8 cellular contexts compared by ENCODE assay signal in the genomic region with DNA sequence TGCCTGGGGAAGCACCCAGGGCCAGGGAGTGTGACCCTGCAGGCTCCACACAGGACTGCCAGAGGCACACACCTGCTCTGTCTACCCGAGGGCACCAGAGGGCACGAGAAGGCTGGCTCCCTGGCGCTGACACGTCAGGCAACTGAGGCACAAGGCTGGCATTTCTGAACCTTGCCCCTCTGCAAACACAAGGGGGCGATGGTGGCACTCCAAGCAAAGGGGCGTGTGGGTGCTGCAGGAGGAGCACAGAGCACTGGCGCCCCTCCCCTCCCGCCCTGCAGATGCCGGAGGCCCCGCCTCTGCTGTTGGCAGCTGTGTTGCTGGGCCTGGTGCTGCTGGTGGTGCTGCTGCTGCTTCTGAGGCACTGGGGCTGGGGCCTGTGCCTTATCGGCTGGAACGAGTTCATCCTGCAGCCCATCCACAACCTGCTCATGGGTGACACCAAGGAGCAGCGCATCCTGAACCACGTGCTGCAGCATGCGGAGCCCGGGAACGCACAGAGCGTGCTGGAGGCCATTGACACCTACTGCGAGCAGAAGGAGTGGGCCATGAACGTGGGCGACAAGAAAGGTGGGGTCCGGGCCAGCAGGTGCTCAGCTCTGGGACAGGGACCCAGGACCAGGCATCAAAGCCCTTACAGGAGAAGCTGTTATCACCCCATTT. TPM values are rescaled to one million over a fixed set of nuclear protein-coding genes. Genes with fewer than 3 reads are reported as not detected.
DNase-seq lines count a peak whose midpoint lies in the region; ATAC-seq and TF ChIP-seq lines count a peak whose summit lies in the region.

No MANE protein-coding gene starts in this region.

- TF ChIP-seq POLR2A in vagina (IDR thresholded peaks at IDR 0.05), result no peak

- intact Hi-C loops in CD4-positive, alpha-beta T cell (cut with DNase I, micrococcal nuclease), result loop anchor here in 1 of 2 experiments (10.0 kb wide), 1 partner anchor 322 kb away; no protein-coding TSS in a partner anchor
- intact Hi-C loops in Panc1 (cut with micrococcal nuclease; ENCODE audit: unreplicated experiment), result no loop called here
- intact Hi-C loops in vagina (cut with DNase I), result no loop called here

- no peaks in the 10 kb centered on the region for H3K9me3 ChIP-seq in CD4-positive, alpha-beta T cell (ENCODE audit: control insufficient read depth, low read length)
- H3K9me3 ChIP-seq in Panc1 (ENCODE audit: control insufficient read depth, insufficient read depth, low read depth, low read length), result no peaks in the 10 kb centered on the region
- H3K9me3 ChIP-seq in parathyroid adenoma (ENCODE audit: control insufficient read depth, low read length), result no peaks in the 10 kb centered on the region
- no peaks in the 10 kb centered on the region for H3K9me3 ChIP-seq in vagina

- H2AFZ ChIP-seq in parathyroid adenoma, result peak overlapping the region; percentile 42

- H3K27ac ChIP-seq in CD4-positive, alpha-beta T cell (ENCODE audit: low read depth, low read length), result no peak overlapping the region
- no peak overlapping the region for H3K27ac ChIP-seq in Panc1 (ENCODE audit: low read length)
- peak overlapping the region; percentile 75 for H3K27ac ChIP-seq in parathyroid adenoma
- H3K27ac ChIP-seq in vagina, result peak overlapping the region; percentile 61

- no peak overlapping the region for H3K9ac ChIP-seq in parathyroid adenoma

- DNase-seq in CD4-positive, alpha-beta T cell, result peak; percentile 26 to 63 (median 50)
- DNase-seq in HPDE6-E6E7 (ENCODE audit: extremely low spot score) (peak; percentile 86), Panc1 (ENCODE audit: low read depth, low spot score) (no peak), globus pallidus (ENCODE audit: low spot score) (peak; percentile 85), vagina (ENCODE audit: extremely low spot score in 2 of 2) (no peak), NCI-H446 treated with DMSO at 0.1 percent for 48 hours (lab: John Stamatoyannopoulos, UW) (no peak)
- peak; percentile 80 for DNase-seq in activated naive CD4-positive, alpha-beta T cell treated with anti-CD3 and anti-CD28 coated beads, Interleukin-2, amount 10 ng/mL, durations not matched to agents 7 days and 5 days

- POLR2A ChIA-PET in CD4-positive, alpha-beta T cell (lab: Charles Lee), result no interaction called here
- POLR2A ChIA-PET in Panc1 (lab: Charles Lee), result no interaction called here

- H3K4me1 ChIP-seq in Panc1 (ENCODE audit: control insufficient read depth, insufficient read depth, low read length) (peaks cover 6% of the 10 kb centered on the region), parathyroid adenoma (peaks cover 4% of the 10 kb centered on the region), vagina (peaks cover 49% of the 10 kb centered on the region)

- in situ Hi-C loops in Panc1 (cut with HindIII; ENCODE audit: low pct_unique_long_range_greater_than_20kb, low sequenced_read_pairs), result no loop called here

- H3K4me3 Mint-ChIP-seq in CD4-positive, alpha-beta T cell, result no peak overlapping the region
- no peak overlapping the region for H3K4me3 Mint-ChIP-seq in activated naive CD4-positive, alpha-beta T cell treated with anti-CD3 and anti-CD28 coated beads, Interleukin-2, amount 10 ng/mL, durations not matched to agents 7 days and 5 days

- no peaks in the 10 kb centered on the region for H3K4me1 Mint-ChIP-seq in CD4-positive, alpha-beta T cell (ENCODE audit: low read depth)
- H3K4me1 Mint-ChIP-seq in activated naive CD4-positive, alpha-beta T cell treated with anti-CD3 and anti-CD28 coated beads, Interleukin-2, amount 10 ng/mL, durations not matched to agents 7 days and 5 days, result no peaks in the 10 kb centered on the region

- peak; percentile 87 for ATAC-seq in CD4-positive, alpha-beta T cell (ENCODE audit: poor library complexity)
- ATAC-seq in Panc1, result peak; percentile 75

- H3K9me3 Mint-ChIP-seq in CD4-positive, alpha-beta T cell, result no peaks in the 10 kb centered on the region
- no peaks in the 10 kb centered on the region for H3K9me3 Mint-ChIP-seq in activated naive CD4-positive, alpha-beta T cell treated with anti-CD3 and anti-CD28 coated beads, Interleukin-2, amount 10 ng/mL, durations not matched to agents 7 days and 5 days

- H3K27me3 ChIP-seq in CD4-positive, alpha-beta T cell (ENCODE audit: control insufficient read depth, insufficient read depth, low read length), result no peaks in the 10 kb centered on the region
- H3K27me3 ChIP-seq in Panc1 (ENCODE audit: control insufficient read depth, insufficient read depth, low read length), result no peaks in the 10 kb centered on the region
- H3K27me3 ChIP-seq in parathyroid adenoma (ENCODE audit: control insufficient read depth, insufficient read depth, low read length), result no peaks in the 10 kb centered on the region
- H3K27me3 ChIP-seq in vagina, result no peaks in the 10 kb centered on the region

- no peak overlapping the region for H3K27ac Mint-ChIP-seq in CD4-positive, alpha-beta T cell
- no peak overlapping the region for H3K27ac Mint-ChIP-seq in activated naive CD4-positive, alpha-beta T cell treated with anti-CD3 and anti-CD28 coated beads, Interleukin-2, amount 10 ng/mL, durations not matched to agents 7 days and 5 days

- no peaks in the 10 kb centered on the region for H3K36me3 ChIP-seq in Panc1 (ENCODE audit: control insufficient read depth, insufficient read depth, low read length)
- H3K36me3 ChIP-seq in parathyroid adenoma (ENCODE audit: control insufficient read depth, insufficient read depth, low read length), result no peaks in the 10 kb centered on the region
- H3K36me3 ChIP-seq in vagina, result peaks cover 0 to 35% of the 10 kb centered on the region in 2 donors

- H3K4me2 ChIP-seq in parathyroid adenoma (ENCODE audit: low read length), result peak overlapping the region; percentile 84

- no peaks in the 10 kb centered on the region for H3K27me3 Mint-ChIP-seq in CD4-positive, alpha-beta T cell
- H3K27me3 Mint-ChIP-seq in activated naive CD4-positive, alpha-beta T cell treated with anti-CD3 and anti-CD28 coated beads, Interleukin-2, amount 10 ng/mL, durations not matched to agents 7 days and 5 days, result no peaks in the 10 kb centered on the region

- no peak overlapping the region for H3K4me3 ChIP-seq in Panc1 (ENCODE audit: low read depth in 2 of 2, low read length in 2 of 2)
- peak overlapping the region; percentile 49 for H3K4me3 ChIP-seq in parathyroid adenoma (ENCODE audit: low read depth, low read length)
- peak overlapping the region in 1 of 2 donors; percentile 18 for H3K4me3 ChIP-seq in vagina

- CTCF ChIA-PET in CD4-positive, alpha-beta T cell (lab: Charles Lee), result no interaction called here
- CTCF ChIA-PET in Panc1 (lab: Charles Lee), result interaction anchor here (0.5 to 0.6 kb wide), 3 partner anchors 14 to 67 kb away, joined by 3 to 4 read pairs (median 3); no protein-coding TSS in a partner anchor
- CTCF ChIA-PET in activated naive CD4-positive, alpha-beta T cell treated with anti-CD3 and anti-CD28 coated beads, Interleukin-2, amount 10 ng/mL, durations not matched to agents 7 days and 5 days (lab: Charles Lee), result interaction anchor here (0.5 to 1.9 kb wide), 4 partner anchors 10 to 167 kb away, joined by 3 to 7 read pairs (median 4); no protein-coding TSS in a partner anchor

- H3K36me3 Mint-ChIP-seq in CD4-positive, alpha-beta T cell (ENCODE audit: low read depth), result no peaks in the 10 kb centered on the region
- H3K36me3 Mint-ChIP-seq in activated naive CD4-positive, alpha-beta T cell treated with anti-CD3 and anti-CD28 coated beads, Interleukin-2, amount 10 ng/mL, durations not matched to agents 7 days and 5 days, result peaks cover 3% of the 10 kb centered on the region

- TF ChIP-seq CTCF in CD4-positive, alpha-beta T cell (IDR thresholded peaks at IDR 0.05), result no peak
- TF ChIP-seq CTCF in Panc1 (IDR thresholded peaks at IDR 0.05), result peak; percentile 78
- peak; percentile 47 for TF ChIP-seq CTCF in parathyroid adenoma (IDR thresholded peaks at IDR 0.05)
- peak in 2 of 3 experiments; percentile 16 to 40 for TF ChIP-seq CTCF in vagina (IDR thresholded peaks at IDR 0.05)

- BruUV-seq in Panc1 (replicated peaks; lab: Mats Ljungman, UMichigan), result no TSS peak

- H3K79me2 ChIP-seq in parathyroid adenoma, result no peaks in the 10 kb centered on the region

RNA-seq across cellular contexts. Expression of gene TXNRD2, which starts 20.8 kb away (rescaled TPM):
- total RNA-seq in CD4-positive, alpha-beta T cell, result 10 to 100 TPM; 18.6 to 19.5 TPM
- total RNA-seq in Panc1 (2021; ENCODE audit: unreplicated experiment), result 29.5 TPM
- polyA plus RNA-seq in Panc1 (2012; ENCODE audit: insufficient read length), result 38.4 TPM
- total RNA-seq in vagina, result 13.5 TPM

RNA-seq across cellular contexts. Expression of gene COMT, which starts 20.8 kb away (rescaled TPM):
- total RNA-seq in CD4-positive, alpha-beta T cell, result 10 to 100 TPM; 11.3 to 11.4 TPM
- total RNA-seq in Panc1 (2021; ENCODE audit: unreplicated experiment) (108 TPM), vagina (240 TPM)
- polyA plus RNA-seq in Panc1 (2012; ENCODE audit: insufficient read length), result 251 TPM

RNA-seq across cellular contexts. Expression of gene ARVCF, which starts 54.2 kb away (rescaled TPM):
- 1 to 10 TPM; 2.2 to 2.5 TPM for total RNA-seq in CD4-positive, alpha-beta T cell
- total RNA-seq in Panc1 (2021; ENCODE audit: unreplicated experiment) (8.2 TPM), vagina (10.8 TPM)
- 11.1 TPM for polyA plus RNA-seq in Panc1 (2012; ENCODE audit: insufficient read length)

RNA-seq across cellular contexts. Expression of gene TANGO2, which starts 58.5 kb away (rescaled TPM):
- 10 to 100 TPM; 10.3 to 10.5 TPM for total RNA-seq in CD4-positive, alpha-beta T cell
- total RNA-seq in Panc1 (2021; ENCODE audit: unreplicated experiment) (32.2 TPM), vagina (21.4 TPM)
- 38.0 TPM for polyA plus RNA-seq in Panc1 (2012; ENCODE audit: insufficient read length)

Comparison
In these comparisons a context has a peak if more than half of its experiments do, and no peak if none do; other contexts are left out.
1. DNase-seq: peak in CD4-positive, alpha-beta T cell (10 of 10), HPDE6-E6E7 (single experiment), activated naive CD4-positive, alpha-beta T cell treated with anti-CD3 and anti-CD28 coated beads, Interleukin-2, amount 10 ng/mL, durations not matched to agents 7 days and 5 days (single experiment) and globus pallidus (single experiment); none in Panc1 (single experiment), vagina (0 of 2) and NCI-H446 treated with DMSO at 0.1 percent for 48 hours (single experiment).
2. H3K27ac ChIP-seq: peak in parathyroid adenoma (single experiment) and vagina (single experiment); none in CD4-positive, alpha-beta T cell (single experiment) and Panc1 (single experiment).